19 cellular contexts compared by ENCODE assay signal in genomic region chr14:72646861-72647528, GRCh38.
A peak's percentile ranks its signal among the peaks of the same experiment; 100 is the strongest.
DNase-seq lines count a peak whose midpoint lies in the region; ATAC-seq and TF ChIP-seq lines count a peak whose summit lies in the region.
"Had no signal": no experiment of that assay in that cellular context is flagged by ENCODE, and none has a peak within 500 bp of the region (broad histone marks: within the 10 kb centered on the region; RNA-seq: fewer than 3 reads in every experiment).

No MANE protein-coding gene starts in this region.

- H3K4me3 Mint-ChIP-seq in CD4-positive, alpha-beta T cell: no peak overlapping the region
- H3K4me3 Mint-ChIP-seq: activated CD4-positive, alpha-beta memory T cell treated with anti-CD3 and anti-CD28 coated beads for 36 hours; T-helper 2 cell treated with Interferon-gamma antibody and Interleukin-4, amounts not matched to agents 5 μg/mL and 100 μg/mL, for 36 hours; WTC11 had no signal

- intact Hi-C loops in CD4-positive, alpha-beta T cell (cut with DNase I, micrococcal nuclease): no loop called here

- TF ChIP-seq CTCF in AG04450 (IDR thresholded peaks at IDR 0.05; ENCODE audit: low read depth, low read length) (no peak), foreskin fibroblast (IDR thresholded peaks at IDR 0.05; ENCODE audit: low read depth, low read length) (no peak)
- TF ChIP-seq CTCF in CD4-positive, alpha-beta T cell (IDR thresholded peaks at IDR 0.05): no peak

- peak overlapping the region; percentile 65 for H3K27ac ChIP-seq in AG04450 (ENCODE audit: low read depth, low read length)
- no peak overlapping the region for H3K27ac ChIP-seq in CD4-positive, alpha-beta T cell (ENCODE audit: low read depth, low read length)
- H3K27ac ChIP-seq: foreskin keratinocyte had no signal

- no peaks in the 10 kb centered on the region for H3K4me1 Mint-ChIP-seq in CD4-positive, alpha-beta T cell (ENCODE audit: low read depth)

- H3K27me3 Mint-ChIP-seq in CD4-positive, alpha-beta T cell: no peaks in the 10 kb centered on the region
- H3K27me3 Mint-ChIP-seq: activated CD4-positive, alpha-beta memory T cell treated with anti-CD3 and anti-CD28 coated beads for 36 hours had no signal

- H3K9me3 ChIP-seq in AG04450 (ENCODE audit: control insufficient read depth, insufficient read depth, low read length): peaks cover 4% of the 10 kb centered on the region; the same call in 1 of the 2 replicates
- no peaks in the 10 kb centered on the region for H3K9me3 ChIP-seq in CD4-positive, alpha-beta T cell (ENCODE audit: control insufficient read depth, low read length)

- POLR2A ChIA-PET in AG04450 (lab: Yijun Ruan, JAX): interaction anchor here (0.6 to 1.1 kb wide), 2 partner anchors 8 to 247 kb away, joined by 4 to 5 read pairs; partner anchors contain the start of gene DPF3
- POLR2A ChIA-PET in CD4-positive, alpha-beta T cell (lab: Charles Lee): no interaction called here

- H3K27me3 ChIP-seq in AG04450 (ENCODE audit: control insufficient read depth, insufficient read depth, low read length): no peaks in the 10 kb centered on the region
- H3K27me3 ChIP-seq in CD4-positive, alpha-beta T cell (ENCODE audit: control insufficient read depth, insufficient read depth, low read length): no peaks in the 10 kb centered on the region
- H3K27me3 ChIP-seq: foreskin keratinocyte had no signal

- H3K27ac Mint-ChIP-seq in CD4-positive, alpha-beta T cell: no peak overlapping the region
- H3K27ac Mint-ChIP-seq: activated CD4-positive, alpha-beta memory T cell treated with anti-CD3 and anti-CD28 coated beads for 36 hours; T-helper 2 cell treated with Interferon-gamma antibody and Interleukin-4, amounts not matched to agents 5 μg/mL and 100 μg/mL, for 36 hours; WTC11 had no signal

- DNase-seq in AG04450 (ENCODE audit: low read depth, low spot score) (no peak), M059J (ENCODE audit: low read depth) (peak; percentile 59), cerebellar cortex (ENCODE audit: low spot score) (peak; percentile 48), foreskin fibroblast (peak; percentile 62 to 66)
- no peak for DNase-seq in CD4-positive, alpha-beta T cell
- DNase-seq in activated CD4-positive, alpha-beta T cell treated with anti-CD3 and anti-CD28 coated beads, Interleukin-2, amount 50 U/mL, for 1 hour: no peak
- DNase-seq: activated CD4-positive, alpha-beta memory T cell treated with anti-CD3 and anti-CD28 coated beads for 36 hours; activated gamma-delta T cell; activated T-cell treated with anti-CD3 and anti-CD28 coated beads for 4 hours; effector memory CD4-positive, alpha-beta T cell; foreskin keratinocyte; NCI-H1930; NCI-H446; nucleus accumbens had no signal

- no peak for ATAC-seq in CD4-positive, alpha-beta T cell (ENCODE audit: poor library complexity)
- ATAC-seq in HG02885 (IDR thresholded peaks at IDR 0.05; ENCODE audit: poor library complexity, unreplicated experiment): no peak
- no peak for ATAC-seq in GM18868 (IDR thresholded peaks at IDR 0.05; ENCODE audit: unreplicated experiment)
- ATAC-seq: foreskin keratinocyte, Panc1, WTC11 had no signal

- CTCF ChIA-PET in AG04450 (lab: Charles Lee): interaction anchor here (1.0 to 2.4 kb wide), 2 partner anchors 18 to 133 kb away, joined by 4 to 10 read pairs; no protein-coding TSS in a partner anchor
- CTCF ChIA-PET in CD4-positive, alpha-beta T cell (lab: Charles Lee): no interaction called here

- H3K9me3 Mint-ChIP-seq in CD4-positive, alpha-beta T cell: no peaks in the 10 kb centered on the region

- no peaks in the 10 kb centered on the region for H3K36me3 Mint-ChIP-seq in CD4-positive, alpha-beta T cell (ENCODE audit: low read depth)
- H3K36me3 Mint-ChIP-seq: activated CD4-positive, alpha-beta memory T cell treated with anti-CD3 and anti-CD28 coated beads for 36 hours; WTC11 had no signal

- H3K4me3 ChIP-seq in AG04450 (ENCODE audit: low read depth, low read length) (no peak overlapping the region), foreskin fibroblast (ENCODE audit: low read depth in 1 of 2, low read length in 2 of 2) (no peak overlapping the region)

Comparison
In these comparisons a context has a peak if more than half of its experiments do, and no peak if none do; other contexts are left out.
1. DNase-seq: peak in M059J (single experiment), cerebellar cortex (single experiment) and foreskin fibroblast (2 of 2); none in AG04450 (single experiment), CD4-positive, alpha-beta T cell (0 of 10) and activated CD4-positive, alpha-beta T cell treated with anti-CD3 and anti-CD28 coated beads, Interleukin-2, amount 50 U/mL, for 1 hour (single experiment).